Comparison of ENCODE assay signal across 9 cellular contexts in the genomic region with DNA sequence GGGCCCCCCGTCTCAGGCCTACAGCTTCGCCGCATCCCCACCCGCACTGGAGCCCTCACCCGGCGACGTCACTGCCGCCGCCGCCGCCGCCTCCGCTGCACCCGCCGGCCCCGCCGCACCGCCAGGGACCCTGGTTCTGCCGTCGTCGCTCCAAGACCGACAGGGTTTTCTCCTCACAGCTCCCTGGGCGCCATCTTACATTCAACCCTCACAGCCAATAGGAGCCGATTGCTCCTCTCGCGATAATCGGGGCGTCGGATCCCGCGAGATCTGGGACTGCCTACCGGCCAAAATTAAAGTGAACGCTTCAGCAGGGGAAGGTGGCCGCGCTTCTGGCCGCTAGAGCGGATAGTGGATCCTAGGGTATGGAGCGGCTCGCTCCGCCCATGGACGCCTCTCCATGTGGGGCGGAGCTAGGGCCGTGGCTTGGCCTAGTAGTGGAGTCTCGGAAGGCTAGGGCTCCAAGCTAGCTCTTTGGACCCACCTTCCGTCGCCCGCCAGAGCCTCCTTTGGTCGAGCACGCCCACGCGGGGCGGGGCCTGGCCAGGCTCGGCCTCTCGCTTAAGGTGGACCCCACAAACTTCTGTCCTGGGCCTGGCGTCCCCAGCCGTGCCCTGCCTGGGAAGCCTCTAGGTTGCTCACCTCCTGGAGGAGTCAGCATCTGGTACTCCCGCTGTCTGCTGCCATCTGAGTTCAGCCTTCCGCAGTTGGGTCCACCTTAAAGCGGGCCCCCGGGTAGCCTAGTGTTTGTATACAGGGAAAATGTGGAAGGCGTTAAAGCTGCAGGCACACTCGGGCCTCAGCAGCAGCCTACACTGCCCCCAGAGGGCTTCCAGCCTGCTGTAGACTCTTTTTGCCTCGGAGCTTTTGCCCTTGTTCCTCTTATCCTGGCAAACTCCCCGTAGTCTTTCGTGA. TPM values are rescaled to one million over a fixed set of nuclear protein-coding genes. Genes with fewer than 3 reads are reported as not detected.
A peak's percentile ranks its signal among the peaks of the same experiment; 100 is the strongest.
DNase-seq lines count a peak whose midpoint lies in the region; ATAC-seq, FAIRE-seq and TF ChIP-seq lines count a peak whose summit lies in the region.
"Had no signal": no experiment of that assay in that cellular context is flagged by ENCODE, and none has a peak within 500 bp of the region (broad histone marks: within the 10 kb centered on the region; RNA-seq: fewer than 3 reads in every experiment).

A gene with protein sequence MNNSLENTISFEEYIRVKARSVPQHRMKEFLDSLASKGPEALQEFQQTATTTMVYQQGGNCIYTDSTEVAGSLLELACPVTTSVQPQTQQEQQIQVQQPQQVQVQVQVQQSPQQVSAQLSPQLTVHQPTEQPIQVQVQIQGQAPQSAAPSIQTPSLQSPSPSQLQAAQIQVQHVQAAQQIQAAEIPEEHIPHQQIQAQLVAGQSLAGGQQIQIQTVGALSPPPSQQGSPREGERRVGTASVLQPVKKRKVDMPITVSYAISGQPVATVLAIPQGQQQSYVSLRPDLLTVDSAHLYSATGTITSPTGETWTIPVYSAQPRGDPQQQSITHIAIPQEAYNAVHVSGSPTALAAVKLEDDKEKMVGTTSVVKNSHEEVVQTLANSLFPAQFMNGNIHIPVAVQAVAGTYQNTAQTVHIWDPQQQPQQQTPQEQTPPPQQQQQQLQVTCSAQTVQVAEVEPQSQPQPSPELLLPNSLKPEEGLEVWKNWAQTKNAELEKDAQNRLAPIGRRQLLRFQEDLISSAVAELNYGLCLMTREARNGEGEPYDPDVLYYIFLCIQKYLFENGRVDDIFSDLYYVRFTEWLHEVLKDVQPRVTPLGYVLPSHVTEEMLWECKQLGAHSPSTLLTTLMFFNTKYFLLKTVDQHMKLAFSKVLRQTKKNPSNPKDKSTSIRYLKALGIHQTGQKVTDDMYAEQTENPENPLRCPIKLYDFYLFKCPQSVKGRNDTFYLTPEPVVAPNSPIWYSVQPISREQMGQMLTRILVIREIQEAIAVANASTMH (minus strand): TSS at position 219 of the 915 bp plus-strand sequence. CDS start 17,054 bp downstream, outside the sequence.

- DNase-seq in AG09309 (ENCODE audit: low read depth) (peak; percentile 92), NCI-H2227 treated with DMSO at 0.1 percent for 48 hours (lab: John Stamatoyannopoulos, UW) (peak; percentile 96), bronchial epithelial cell (ENCODE audit: low read depth) (peak; percentile 96), iPS-NIHi7 (ENCODE audit: extremely low spot score) (peak; percentile 90), smooth muscle cell of the brain vasculature (ENCODE audit: low read depth, low spot score) (peak; percentile 96)

- no peaks in the 10 kb centered on the region for H3K27me3 ChIP-seq in bronchial epithelial cell (ENCODE audit: control insufficient read depth, insufficient read depth, low read length)

- peak; percentile 68 for TF ChIP-seq CTCF in AG09309 (IDR thresholded peaks at IDR 0.05; ENCODE audit: control insufficient read depth, insufficient read depth, low read depth, low read length, missing control alignments)
- TF ChIP-seq CTCF in WI38 (IDR thresholded peaks at IDR 0.05; ENCODE audit: low read depth, low read length), result peak; percentile 62
- TF ChIP-seq CTCF in bronchial epithelial cell (IDR thresholded peaks at IDR 0.05; ENCODE audit: insufficient read depth, low read length, severe bottlenecking), result peak; percentile 68

- peaks cover 12% of the 10 kb centered on the region for H3K36me3 ChIP-seq in bronchial epithelial cell (ENCODE audit: control insufficient read depth, insufficient read depth, low read length)

- no peak for FAIRE-seq in bronchial epithelial cell (lab: Jason Lieb, UNC)
- FAIRE-seq: islet of Langerhans had no signal

- H3K4me3 ChIP-seq in AG09309 (ENCODE audit: control insufficient read depth, low read depth, low read length), result peak within 1 kb of the TSS; percentile 95
- H3K4me3 ChIP-seq in WI38 (ENCODE audit: low read depth, low read length), result peak within 1 kb of the TSS; percentile 94
- H3K4me3 ChIP-seq in bronchial epithelial cell (ENCODE audit: low read depth, low read length), result peak within 1 kb of the TSS; percentile 96

- ATAC-seq in GM18909 (IDR thresholded peaks at IDR 0.05; ENCODE audit: poor library complexity, unreplicated experiment) (peak; percentile 79), HG03175 (IDR thresholded peaks at IDR 0.05; ENCODE audit: unreplicated experiment) (peak; percentile 76)

RNA-seq across cellular contexts. Expression of the gene that starts here (rescaled TPM):
- total RNA-seq in bronchial epithelial cell, result 39.2 and 52.0 TPM in 2 replicates

Comparison
In these comparisons a context has a peak if more than half of its experiments do, and no peak if none do; other contexts are left out.
1. Peak in every context shown above with its lines: DNase-seq, ATAC-seq and H3K4me3 ChIP-seq.